ENCODE assay signal across 12 cellular contexts in the genomic region with DNA sequence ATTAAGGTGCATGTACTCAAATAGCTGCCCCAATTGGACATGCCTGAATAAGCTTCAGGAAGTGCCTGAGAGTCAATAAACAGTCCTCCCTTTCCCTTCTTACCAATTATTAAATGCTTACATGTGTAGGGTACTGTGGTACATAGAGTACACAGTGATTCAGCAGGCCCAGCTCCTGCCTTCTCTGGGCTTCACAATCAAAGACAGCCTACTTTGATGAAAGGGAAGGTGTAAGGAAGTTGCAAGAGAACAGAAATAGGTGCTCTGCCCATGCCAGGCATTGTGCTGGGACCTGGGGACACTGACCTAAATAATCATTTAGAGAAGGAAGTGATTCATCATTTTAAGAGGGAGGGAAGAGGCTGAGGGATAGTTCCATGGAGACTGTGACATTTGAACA. TPM values are rescaled to one million over a fixed set of nuclear protein-coding genes. Genes with fewer than 3 reads are reported as not detected.
DNase-seq lines count a peak whose midpoint lies in the region; ATAC-seq, FAIRE-seq and TF ChIP-seq lines count a peak whose summit lies in the region.
"Had no signal": no experiment of that assay in that cellular context is flagged by ENCODE, and none has a peak within 500 bp of the region (broad histone marks: within the 10 kb centered on the region; RNA-seq: fewer than 3 reads in every experiment).

No MANE protein-coding gene starts in this region.

- DNase-seq in left cardiac atrium (no peak), cardiac septum (ENCODE audit: low spot score) (no peak), NCI-H146 treated with DMSO at 0.1 percent for 48 hours (lab: John Stamatoyannopoulos, UW; ENCODE audit: unreplicated experiment) (peak; percentile 18), bronchial epithelial cell (ENCODE audit: low read depth) (peak; percentile 23), urothelium cell line (ENCODE audit: low spot score) (peak; percentile 5), OCI-M2 (lab: John Stamatoyannopoulos, UW; ENCODE audit: unreplicated experiment) (no peak), GM03348 (ENCODE audit: low spot score) (no peak), DMS 273 treated with DMSO at 0.1 percent for 48 hours (lab: John Stamatoyannopoulos, UW) (no peak)
- DNase-seq: activated naive CD8-positive, alpha-beta T cell treated with anti-CD3 and anti-CD28 coated beads, Interleukin-2, amount 50 U/mL, for 24 hours; effector memory CD4-positive, alpha-beta T cell; NCI-H524; T-helper 1 cell had no signal

- no peaks in the 10 kb centered on the region for H3K27me3 ChIP-seq in bronchial epithelial cell (ENCODE audit: control insufficient read depth, insufficient read depth, low read length)

- peak; percentile 27 to 58 for ATAC-seq in left cardiac atrium
- ATAC-seq: activated naive CD8-positive, alpha-beta T cell treated with anti-CD3 and anti-CD28 coated beads, Interleukin-2, amount 50 U/mL, for 24 hours had no signal

- intact Hi-C loops in left cardiac atrium (cut with DNase I): no loop called here
- intact Hi-C loops in cardiac septum (cut with DNase I): no loop called here

- H3K36me3 ChIP-seq in bronchial epithelial cell (ENCODE audit: control insufficient read depth, insufficient read depth, low read length): no peaks in the 10 kb centered on the region

- FAIRE-seq in bronchial epithelial cell (lab: Jason Lieb, UNC) (no peak), urothelium cell line (lab: Jason Lieb, UNC) (no peak)

- TF ChIP-seq CTCF in bronchial epithelial cell (IDR thresholded peaks at IDR 0.05; ENCODE audit: insufficient read depth, low read length, severe bottlenecking): no peak

- H3K4me3 ChIP-seq in bronchial epithelial cell (ENCODE audit: low read depth, low read length): no peak overlapping the region

RNA-seq across cellular contexts. Expression of gene FRY, which starts 17.2 kb away (rescaled TPM):
- total RNA-seq in left cardiac atrium (10 to 100 TPM; 91.1 to 93.5 TPM), cardiac septum (202 TPM), bronchial epithelial cell (0.79 and 5.8 TPM in 2 replicates)

Comparison
In these comparisons a context has a peak if more than half of its experiments do, and no peak if none do; other contexts are left out.
1. DNase-seq: peak in NCI-H146 treated with DMSO at 0.1 percent for 48 hours (single experiment), bronchial epithelial cell (single experiment) and urothelium cell line (single experiment); none in left cardiac atrium (single experiment), cardiac septum (single experiment), OCI-M2 (single experiment), GM03348 (single experiment) and DMS 273 treated with DMSO at 0.1 percent for 48 hours (single experiment).
2. RNA of gene FRY, which starts 17.2 kb away (total RNA-seq): 202 TPM in cardiac septum (single experiment) and 91.1 to 93.5 TPM in left cardiac atrium; 0.79 to 5.8 TPM in bronchial epithelial cell; every median in the first group is over 10 times any median in the second.